7 cellular contexts compared by ENCODE assay signal in the genomic region with DNA sequence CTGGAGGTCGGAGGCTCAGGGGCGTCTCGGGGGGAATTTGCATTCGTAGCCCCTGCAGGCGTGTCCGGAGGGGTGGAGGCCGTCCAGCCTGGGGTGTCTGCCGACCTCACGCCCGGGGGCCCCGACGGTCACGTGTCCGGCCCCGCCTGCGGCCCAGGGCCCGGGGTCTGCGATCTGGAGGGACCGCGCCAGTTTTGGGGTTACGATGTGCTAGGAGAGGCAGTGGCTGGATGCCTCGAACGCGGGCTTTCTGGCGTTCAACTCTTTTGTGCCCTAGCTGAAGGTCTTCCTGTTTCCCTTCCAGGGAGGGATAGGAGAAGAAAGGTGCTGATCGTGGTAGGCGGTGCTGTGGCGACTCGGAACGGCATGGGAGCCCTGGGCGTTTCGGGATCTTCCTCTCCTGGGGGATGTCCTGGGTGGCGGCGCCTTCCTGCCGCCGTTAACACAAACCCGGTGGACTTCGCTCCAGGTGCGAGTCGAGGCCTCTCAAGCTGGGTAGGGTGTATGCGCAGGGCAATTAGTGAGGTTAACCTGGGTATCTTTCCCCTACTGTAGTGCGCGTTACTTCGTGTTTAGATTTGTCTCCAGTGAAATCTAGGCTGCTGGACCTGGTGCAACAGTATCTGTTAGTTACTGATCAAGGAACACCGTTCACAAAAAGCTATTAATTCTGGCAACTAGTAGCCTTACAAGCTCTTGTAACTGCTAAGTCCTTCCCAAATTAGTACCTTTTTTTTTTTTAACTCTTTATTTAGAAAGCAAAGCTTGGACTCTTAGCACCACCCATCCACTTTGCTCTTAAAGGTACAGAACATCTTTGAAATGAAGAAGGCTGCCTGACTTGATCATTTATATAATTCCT. TPM values are rescaled to one million over a fixed set of nuclear protein-coding genes. Genes with fewer than 3 reads are reported as not detected.
DNase-seq lines count a peak whose midpoint lies in the region; ATAC-seq, FAIRE-seq and TF ChIP-seq lines count a peak whose summit lies in the region.

No MANE protein-coding gene starts in this region.

- peaks cover 53% of the 10 kb centered on the region for H3K79me2 ChIP-seq in HepG2 (ENCODE audit: insufficient read depth, low read length)

- BruUV-seq in HepG2 (replicated peaks; lab: Mats Ljungman, UMichigan), result no TSS peak

- H3K36me3 Mint-ChIP-seq in stimulated activated naive B cell treated with anti-CD40 and anti-IgM and Interleukin-4, amounts not matched to agents 10 μg/mL and 1 μg/mL and 100 μg/mL, for 72 hours, result peaks cover 0 to 2% of the 10 kb centered on the region in 2 donors

- H3K4me2 ChIP-seq in HepG2 (ENCODE audit: low read depth, low read length), result peak overlapping the region; percentile 87

- FAIRE-seq in HepG2 (lab: Jason Lieb, UNC), result peak; percentile 67

- TF ChIP-seq RAD21 in HepG2 (CRISPR knock-in tag; IDR thresholded peaks at IDR 0.05), result 0 out of 2 replicates have a peak, but pooled peaks have one; percentile 4

- H3K4me1 ChIP-seq in HUES48 (ENCODE audit: control insufficient read depth, insufficient read depth, low read length) (peaks cover 48% of the 10 kb centered on the region), HepG2 (ENCODE audit: insufficient read depth, low read length) (peaks cover 76% of the 10 kb centered on the region)

- intact Hi-C loops in HepG2 (cut with micrococcal nuclease; ENCODE audit: unreplicated experiment), result loop anchor here (5.0 kb wide), 2 partner anchors 36 to 109 kb away; partner anchors contain the start of gene SCPEP1

- peak overlapping the region; percentile 39 for H3K27ac ChIP-seq in HUES48 (ENCODE audit: low read depth, low read length)
- H3K27ac ChIP-seq in caudate nucleus (ENCODE audit: low read depth, low read length), result peak overlapping the region; percentile 86
- peak overlapping the region; percentile 92 for H3K27ac ChIP-seq in HepG2 (ENCODE audit: extremely low read length, insufficient read depth, low read length)

- under 1% methylated on average over 12 of the region's 45 CpGs for WGBS in HepG2 (ENCODE audit: low lambda C conversion rate)

- DNase-seq in T-helper 1 cell (peak in 3 of 5 donors; percentile 6 to 26 (median 6)), caudate nucleus (lab: John Stamatoyannopoulos, UW) (peak in 20 of 61 donors; percentile 9 to 62 (median 34)), HepG2 (ENCODE audit: low spot score) (peak; percentile 88)
- DNase-seq in stimulated activated naive B cell treated with anti-CD40 and anti-IgM and Interleukin-4, amounts not matched to agents 10 μg/mL and 1 μg/mL and 100 μg/mL, for 72 hours, result peak; percentile 13

- peak; percentile 35 for TF ChIP-seq CTCF in HepG2 (CRISPR knock-in tag; IDR thresholded peaks at IDR 0.05)

- H3K9me3 ChIP-seq in HUES48 (ENCODE audit: control insufficient read depth, insufficient read depth, low read length) (no peaks in the 10 kb centered on the region), HepG2 (ENCODE audit: low read length) (no peaks in the 10 kb centered on the region)

- H3K27me3 Mint-ChIP-seq in stimulated activated naive B cell treated with anti-CD40 and anti-IgM and Interleukin-4, amounts not matched to agents 10 μg/mL and 1 μg/mL and 100 μg/mL, for 72 hours, result no peaks in the 10 kb centered on the region

- H4K20me1 ChIP-seq in HepG2 (ENCODE audit: insufficient read depth, low read length), result peaks cover 46% of the 10 kb centered on the region

- CTCF ChIA-PET in HepG2 (lab: Yijun Ruan, JAX; ENCODE audit: low intra/inter-chr PET ratio, low total read pairs), result interaction anchor here (0.9 kb wide), 1 partner anchor 28 kb away, joined by 3 read pairs; no protein-coding TSS in a partner anchor

- H3K4me3 ChIP-seq in GM08714 (ENCODE audit: low read length) (peak overlapping the region; percentile 86), HUES48 (ENCODE audit: low read depth, low read length) (peak overlapping the region; percentile 73), HepG2 (replicated peaks in 1 of 3; ENCODE audit: insufficient read depth in 1 of 3, low read depth in 2 of 3, low read length in 3 of 3) (peak overlapping the region; percentile 69 to 100 (median 85))

- TF ChIP-seq EP300 in HepG2 (IDR thresholded peaks at IDR 0.05; ENCODE audit: low read depth in 2 of 2, low read length in 2 of 2) (peak in 1 of 2 experiments; percentile 61; a peak in 2 of 4 replicates), HepG2 (CRISPR knock-in tag; IDR thresholded peaks at IDR 0.05; ENCODE audit: borderline replicate concordance) (no peak)

- POLR2A ChIA-PET in HepG2 (lab: Yijun Ruan, JAX), result interaction anchor here (0.6 to 5.8 kb wide), 18 partner anchors 8 to 998 kb away, joined by 3 to 82 read pairs (median 5); partner anchors contain the start of genes COIL, DYNLL2, MRPS23 and MSI2

- peak overlapping the region; percentile 2; the same call in 1 of the 2 replicates for H3K9ac ChIP-seq in HUES48 (ENCODE audit: low read depth, low read length)
- peak overlapping the region; percentile 81 for H3K9ac ChIP-seq in HepG2 (ENCODE audit: insufficient read depth, low read depth, low read length)

- peak; percentile 73 for ATAC-seq in HepG2
- ATAC-seq in stimulated activated naive B cell treated with anti-CD40 and anti-IgM and Interleukin-4, amounts not matched to agents 10 μg/mL and 1 μg/mL and 100 μg/mL, for 72 hours (replicated peaks), result no peak
- no peak for ATAC-seq in GM21367 (IDR thresholded peaks at IDR 0.05; ENCODE audit: unreplicated experiment)

- H2AFZ ChIP-seq in HepG2 (ENCODE audit: low read length), result no peak overlapping the region

- H3K27me3 ChIP-seq in HUES48 (ENCODE audit: control insufficient read depth, insufficient read depth, low read length) (0 out of 2 replicates have a peak, but pooled peaks cover 4% of the 10 kb centered on the region), HepG2 (ENCODE audit: control insufficient read depth in 1 of 2, insufficient read depth in 2 of 2, low read length in 2 of 2) (no peaks in the 10 kb centered on the region; a peak in 1 of 5 replicates)

- no peaks in the 10 kb centered on the region for H3K9me3 Mint-ChIP-seq in stimulated activated naive B cell treated with anti-CD40 and anti-IgM and Interleukin-4, amounts not matched to agents 10 μg/mL and 1 μg/mL and 100 μg/mL, for 72 hours

- peak overlapping the region; percentile 92 for H3K27ac Mint-ChIP-seq in stimulated activated naive B cell treated with anti-CD40 and anti-IgM and Interleukin-4, amounts not matched to agents 10 μg/mL and 1 μg/mL and 100 μg/mL, for 72 hours

- in situ Hi-C loops in HepG2 (cut with HindIII; ENCODE audit: extremely low pct_ligation_motif_present, low pct_unique_long_range_greater_than_20kb), result no loop called here

- peaks cover 28 to 43% of the 10 kb centered on the region in 2 donors for H3K4me1 Mint-ChIP-seq in stimulated activated naive B cell treated with anti-CD40 and anti-IgM and Interleukin-4, amounts not matched to agents 10 μg/mL and 1 μg/mL and 100 μg/mL, for 72 hours

- no peaks in the 10 kb centered on the region for H3K36me3 ChIP-seq in HUES48 (ENCODE audit: control insufficient read depth, insufficient read depth, low read length)
- peaks cover 2 to 18% of the 10 kb centered on the region in 2 experiments; a peak in 2 of 5 replicates for H3K36me3 ChIP-seq in HepG2 (replicated peaks in 1 of 2; ENCODE audit: control insufficient read depth in 1 of 2, insufficient read depth in 2 of 2, low read length in 2 of 2)

- no peak; a peak in 2 of 4 replicates for TF ChIP-seq POLR2A in HepG2 (IDR thresholded peaks at IDR 0.05; ENCODE audit: insufficient read depth in 1 of 2, low read depth in 2 of 2, low read length in 2 of 2)

- peak overlapping the region; percentile 93 to 96 for H3K4me3 Mint-ChIP-seq in stimulated activated naive B cell treated with anti-CD40 and anti-IgM and Interleukin-4, amounts not matched to agents 10 μg/mL and 1 μg/mL and 100 μg/mL, for 72 hours

TF ChIP-seq in HepG2, 621 proteins besides CTCF, POLR2A, EP300 and RAD21 (continues in another document):
- TF ChIP-seq AKAP8 (CRISPR knock-in tag; IDR thresholded peaks at IDR 0.05), result peak; percentile 93
- TF ChIP-seq, protein P1, sequence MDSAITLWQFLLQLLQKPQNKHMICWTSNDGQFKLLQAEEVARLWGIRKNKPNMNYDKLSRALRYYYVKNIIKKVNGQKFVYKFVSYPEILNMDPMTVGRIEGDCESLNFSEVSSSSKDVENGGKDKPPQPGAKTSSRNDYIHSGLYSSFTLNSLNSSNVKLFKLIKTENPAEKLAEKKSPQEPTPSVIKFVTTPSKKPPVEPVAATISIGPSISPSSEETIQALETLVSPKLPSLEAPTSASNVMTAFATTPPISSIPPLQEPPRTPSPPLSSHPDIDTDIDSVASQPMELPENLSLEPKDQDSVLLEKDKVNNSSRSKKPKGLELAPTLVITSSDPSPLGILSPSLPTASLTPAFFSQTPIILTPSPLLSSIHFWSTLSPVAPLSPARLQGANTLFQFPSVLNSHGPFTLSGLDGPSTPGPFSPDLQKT (CRISPR knock-in tag; IDR thresholded peaks at IDR 0.05; ENCODE audit: borderline replicate concordance), result no peak
- peak; percentile 36; the same call in 1 of the 2 replicates for TF ChIP-seq ZFP36L2 (CRISPR knock-in tag; IDR thresholded peaks at IDR 0.05)
- peak; percentile 37; the same call in 1 of the 2 replicates for TF ChIP-seq NRL (CRISPR knock-in tag; IDR thresholded peaks at IDR 0.05; ENCODE audit: borderline replicate concordance)
- peak; percentile 90 for TF ChIP-seq ARID2 (CRISPR knock-in tag; IDR thresholded peaks at IDR 0.05; ENCODE audit: borderline replicate concordance)

RNA-seq across cellular contexts. Expression of gene AKAP1, which starts 1.3 kb away (rescaled TPM):
- total RNA-seq in HepG2 (2016; rRNA removed; fragmentation: Illumina TruSeq; extraction: Trizol), result 46.4 and 101 TPM in 2 replicates
- 18.6 and 20.2 TPM in 2 replicates for total RNA-seq in HepG2 (2016; cell fraction: cytosol; rRNA removed; fragmentation: Illumina TruSeq; extraction: Trizol; ENCODE audit: low read depth)
- 43.3 and 95.2 TPM in 2 replicates for total RNA-seq in HepG2 (2016; cell fraction: insoluble cytoplasmic fraction; rRNA removed; fragmentation: Illumina TruSeq; extraction: Trizol)
- 44.9 and 47.5 TPM in 2 replicates for total RNA-seq in HepG2 (2016; cell fraction: membrane; rRNA removed; fragmentation: Illumina TruSeq; extraction: Trizol)
- total RNA-seq in HepG2 (2016; cell fraction: nucleus; rRNA removed; fragmentation: Illumina TruSeq; extraction: Trizol), result 119 and 142 TPM in 2 replicates
- polyA plus RNA-seq in HepG2 (2011; rRNA removed), result 131 and 136 TPM in 2 replicates
- polyA plus RNA-seq in HepG2 (2011; cell fraction: cytosol; rRNA removed), result 93.5 and 109 TPM in 2 replicates
- polyA plus RNA-seq in HepG2 (2011; cell fraction: nucleus; rRNA removed), result 234 and 300 TPM in 2 replicates
- polyA plus RNA-seq in HepG2 (2012), result 66.3 and 68.8 TPM in 2 replicates
- 8.4 and 10.9 TPM in 2 replicates for polyA plus RNA-seq in HepG2 (2016; cell fraction: cytosol; fragmentation: Illumina TruSeq; extraction: Trizol; ENCODE audit: low read depth)
- 34.0 and 34.5 TPM in 2 replicates for polyA plus RNA-seq in HepG2 (2016; cell fraction: insoluble cytoplasmic fraction; fragmentation: Illumina TruSeq; extraction: Trizol; ENCODE audit: low read depth)
- polyA plus RNA-seq in HepG2 (2016; cell fraction: membrane; fragmentation: Illumina TruSeq; extraction: Trizol; ENCODE audit: low read depth), result 17.7 and 18.8 TPM in 2 replicates
- 141 and 146 TPM in 2 replicates for polyA plus RNA-seq in HepG2 (2016; cell fraction: nucleus; fragmentation: Illumina TruSeq; extraction: Trizol; ENCODE audit: insufficient read depth, low read depth)
- polyA minus RNA-seq in HepG2 (2011; rRNA and poly(A)+ RNA removed; ENCODE audit: low replicate concordance), result 127 and 335 TPM in 2 replicates
- 101 and 127 TPM in 2 replicates for polyA minus RNA-seq in HepG2 (2011; cell fraction: cytosol; rRNA and poly(A)+ RNA removed)
- polyA minus RNA-seq in HepG2 (2011; cell fraction: nucleus; rRNA and poly(A)+ RNA removed), result 78.2 and 99.9 TPM in 2 replicates

Comparison
In these comparisons a context has a peak if more than half of its experiments do, and no peak if none do; other contexts are left out.
1. H3K27ac ChIP-seq: peak in every context shown above with its lines; median percentile 92 in HepG2; 86 in caudate nucleus; 39 in HUES48.